10 cellular contexts compared by ENCODE assay signal in genomic region chr11:86577663-86578636, GRCh38.
DNase-seq lines count a peak whose midpoint lies in the region; ATAC-seq and TF ChIP-seq lines count a peak whose summit lies in the region.
"Had no signal": no experiment of that assay in that cellular context is flagged by ENCODE, and none has a peak within 500 bp of the region (broad histone marks: within the 10 kb centered on the region; RNA-seq: fewer than 3 reads in every experiment).

No MANE protein-coding gene starts in this region.

- DNase-seq in DMS153 treated with DMSO at 0.1 percent for 48 hours (lab: John Stamatoyannopoulos, UW; ENCODE audit: unreplicated experiment) (peak; percentile 10), DMS153 (lab: John Stamatoyannopoulos, UW) (no peak), coronary artery (ENCODE audit: low spot score) (no peak), lower lobe of right lung (peak; percentile 53), uterus (peak; percentile 69 to 87), T-helper 9 cell (no peak)
- no peak for DNase-seq in activated CD4-positive, alpha-beta T cell treated with anti-CD3 and anti-CD28 coated beads for 48 hours
- DNase-seq in activated CD4-positive, alpha-beta T cell treated with anti-CD3 and anti-CD28 coated beads for 1 hour, result no peak
- DNase-seq: activated CD4-positive, CD25-positive, alpha-beta regulatory T cell treated with anti-CD3 and anti-CD28 coated beads, Interleukin-2, amount 50 U/mL, for 72 hours; stimulated activated CD4-positive, alpha-beta T cell treated with anti-CD3 and anti-CD28 coated beads, Interleukin-4, amount 100 ng/mL, for 4 hours had no signal

- no peaks in the 10 kb centered on the region for H3K36me3 ChIP-seq in lower lobe of right lung
- no peaks in the 10 kb centered on the region for H3K36me3 ChIP-seq in uterus

- H3K4me3 ChIP-seq in coronary artery, result peak overlapping the region; percentile 47
- no peak overlapping the region for H3K4me3 ChIP-seq in lower lobe of right lung
- H3K4me3 ChIP-seq in uterus, result no peak overlapping the region

- no peaks in the 10 kb centered on the region for H3K9me3 ChIP-seq in lower lobe of right lung
- no peaks in the 10 kb centered on the region for H3K9me3 ChIP-seq in uterus

- peaks cover 13% of the 10 kb centered on the region for H3K4me1 ChIP-seq in lower lobe of right lung
- peaks cover 6 to 12% of the 10 kb centered on the region in 2 donors for H3K4me1 ChIP-seq in uterus

- no peaks in the 10 kb centered on the region for H3K27me3 ChIP-seq in lower lobe of right lung (ENCODE audit: low read depth)
- H3K27me3 ChIP-seq in uterus, result no peaks in the 10 kb centered on the region

- intact Hi-C loops in lower lobe of right lung (cut with DNase I) (no loop called here), uterus (cut with DNase I; ENCODE audit: low total_unique reads) (no loop called here)

- H3K27ac ChIP-seq in coronary artery (peak overlapping the region; percentile 53 to 92), lower lobe of right lung (no peak overlapping the region), uterus (peak overlapping the region; percentile 71 to 90)

- TF ChIP-seq CTCF in coronary artery (IDR thresholded peaks at IDR 0.05) (no peak), lower lobe of right lung (IDR thresholded peaks at IDR 0.05) (no peak), uterus (IDR thresholded peaks at IDR 0.05) (no peak)

- ATAC-seq in lower lobe of right lung, result peak; percentile 58 to 67

- no peak for TF ChIP-seq POLR2A in uterus (IDR thresholded peaks at IDR 0.05)

Comparison
In these comparisons a context has a peak if more than half of its experiments do, and no peak if none do; other contexts are left out.
1. DNase-seq: peak in DMS153 treated with DMSO at 0.1 percent for 48 hours (single experiment), lower lobe of right lung (single experiment) and uterus (2 of 2); none in DMS153 (single experiment), coronary artery (single experiment), T-helper 9 cell (single experiment), activated CD4-positive, alpha-beta T cell treated with anti-CD3 and anti-CD28 coated beads for 48 hours (single experiment) and activated CD4-positive, alpha-beta T cell treated with anti-CD3 and anti-CD28 coated beads for 1 hour (single experiment).